Comparison of ENCODE assay signal across 9 cellular contexts in the genomic region with DNA sequence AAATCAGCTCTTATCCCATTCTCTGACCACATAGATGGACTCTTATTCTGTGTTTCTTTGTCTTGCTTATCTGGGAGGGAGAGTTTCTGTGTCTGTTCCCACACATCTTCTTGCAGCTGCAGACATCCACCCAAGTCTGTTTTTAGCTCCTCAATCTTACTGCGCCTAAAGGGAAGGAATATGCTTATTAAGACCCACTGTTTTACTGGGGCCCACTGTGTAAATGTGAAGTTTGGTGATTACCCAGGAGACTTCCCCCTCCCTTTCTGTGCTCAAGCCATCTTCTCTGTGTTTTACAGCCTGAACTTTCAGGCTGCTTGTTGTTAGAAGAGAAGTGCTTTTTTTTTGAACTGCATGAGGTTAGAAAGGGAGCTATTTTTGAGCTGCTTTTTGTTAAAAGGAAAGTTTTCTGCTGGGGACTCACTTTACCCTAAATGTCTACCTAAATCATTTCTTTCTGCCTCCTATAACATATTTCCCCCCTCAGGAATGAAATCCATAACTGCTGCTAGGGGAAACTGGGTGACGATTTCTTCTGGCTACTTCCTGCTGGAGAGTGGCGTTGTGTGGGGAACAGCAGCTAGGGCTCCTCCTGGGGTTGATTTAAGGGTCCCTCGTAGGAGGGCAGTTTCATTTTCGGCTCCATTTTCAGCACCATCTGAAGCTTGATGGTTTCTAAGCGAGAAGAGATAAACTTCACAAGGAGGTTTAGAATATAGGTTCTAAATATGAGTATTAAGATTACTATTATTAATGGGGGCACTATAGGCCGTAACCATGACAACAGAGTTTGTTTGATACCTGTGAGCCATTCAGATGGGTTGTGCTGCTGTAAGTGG. TPM values are rescaled to one million over a fixed set of nuclear protein-coding genes. Genes with fewer than 3 reads are reported as not detected.
DNase-seq lines count a peak whose midpoint lies in the region; ATAC-seq, FAIRE-seq and TF ChIP-seq lines count a peak whose summit lies in the region.
"Had no signal": no experiment of that assay in that cellular context is flagged by ENCODE, and none has a peak within 500 bp of the region (broad histone marks: within the 10 kb centered on the region; RNA-seq: fewer than 3 reads in every experiment).

No MANE protein-coding gene starts in this region.

- POLR2A ChIA-PET in activated B cell treated with CpG ODN at 0.5 μM for 24 hours (lab: Charles Lee), result interaction anchor here (0.6 to 2.1 kb wide), 6 partner anchors 9 to 399 kb away, joined by 4 to 12 read pairs (median 8); partner anchors contain the start of genes ANXA4 and SNRNP27

- peaks cover 6% of the 10 kb centered on the region for H3K36me3 Mint-ChIP-seq in activated B cell treated with CpG ODN at 0.5 μM for 24 hours (ENCODE audit: low read depth)

- H3K27ac Mint-ChIP-seq in activated B cell treated with CpG ODN at 0.5 μM for 24 hours, result peak overlapping the region; percentile 88

- peak overlapping the region; percentile 33 to 64 (median 36) for H3K27ac ChIP-seq in thyroid gland

- TF ChIP-seq CTCF in activated B cell treated with CpG ODN at 0.5 μM for 24 hours (IDR thresholded peaks at IDR 0.05), result no peak
- TF ChIP-seq CTCF in thyroid gland (IDR thresholded peaks at IDR 0.05), result no peak

- no peaks in the 10 kb centered on the region for H3K36me3 ChIP-seq in thyroid gland

- TF ChIP-seq POLR2A in thyroid gland (IDR thresholded peaks at IDR 0.05), result no peak

- FAIRE-seq in G401.6 (lab: Jason Lieb, UNC), result peak; percentile 27

- H3K4me3 Mint-ChIP-seq in activated B cell treated with CpG ODN at 0.5 μM for 24 hours, result peak overlapping the region; percentile 81

- no peaks in the 10 kb centered on the region for H3K27me3 ChIP-seq in thyroid gland

- H3K4me1 ChIP-seq in thyroid gland, result peaks cover 17 to 21% of the 10 kb centered on the region in 2 donors

- no peaks in the 10 kb centered on the region for H3K9me3 ChIP-seq in thyroid gland

- H3K9me3 Mint-ChIP-seq in activated B cell treated with CpG ODN at 0.5 μM for 24 hours, result no peaks in the 10 kb centered on the region

- CTCF ChIA-PET in activated B cell treated with CpG ODN at 0.5 μM for 24 hours (lab: Charles Lee), result interaction anchor here (1.7 to 2.7 kb wide), 3 partner anchors 26 to 65 kb away, joined by 4 to 17 read pairs (median 13); no protein-coding TSS in a partner anchor

- intact Hi-C loops in activated B cell treated with CpG ODN at 0.5 μM for 24 hours (cut with micrococcal nuclease), result loop anchor here (1.0 kb wide), 1 partner anchor 13 kb away; no protein-coding TSS in a partner anchor
- intact Hi-C loops in thyroid gland (cut with DNase I), result no loop called here
- intact Hi-C loops in left colon (cut with DNase I, micrococcal nuclease), result no loop called here

- peak; percentile 65 for ATAC-seq in HG02588 (IDR thresholded peaks at IDR 0.05; ENCODE audit: unreplicated experiment)
- peak; percentile 63 for ATAC-seq in activated B cell treated with CpG ODN at 0.5 μM for 24 hours (ENCODE audit: low read depth)
- peak; percentile 19 for ATAC-seq in left lobe of liver
- no peak for ATAC-seq in left colon
- no peak for ATAC-seq in GM21360 (IDR thresholded peaks at IDR 0.05; ENCODE audit: unreplicated experiment)
- ATAC-seq: HCT116 had no signal

- no peaks in the 10 kb centered on the region for H3K27me3 Mint-ChIP-seq in activated B cell treated with CpG ODN at 0.5 μM for 24 hours

- WGBS in thyroid gland, 2 donors, result 55% methylated on average over 7 of the region's 7 CpGs

- H3K4me3 ChIP-seq in thyroid gland (replicated peaks in 1 of 3), result no peak overlapping the region

- peaks cover 41% of the 10 kb centered on the region for H3K4me1 Mint-ChIP-seq in activated B cell treated with CpG ODN at 0.5 μM for 24 hours

- DNase-seq in activated B cell treated with CpG ODN at 0.5 μM for 24 hours (no peak), left lobe of liver (ENCODE audit: low spot score) (no peak), thyroid gland (no peak), left colon (no peak), dedifferentiated amniotic fluid mesenchymal stem cell (ENCODE audit: extremely low spot score) (no peak)

RNA-seq across cellular contexts. Expression of gene GMCL1, which starts 39.5 kb away (rescaled TPM):
- 8.0 and 13.0 TPM in 2 replicates for total RNA-seq in activated B cell treated with CpG ODN at 0.5 μM for 24 hours
- 5.4 TPM for total RNA-seq in left lobe of liver
- total RNA-seq in thyroid gland, result 10 to 100 TPM; 15.1 to 19.8 (median 17.1) TPM
- 10 to 100 TPM; 22.8 to 27.2 TPM for total RNA-seq in left colon

RNA-seq across cellular contexts. Expression of gene ANXA4, which starts 48.0 kb away (rescaled TPM):
- total RNA-seq in activated B cell treated with CpG ODN at 0.5 μM for 24 hours, result 32.0 and 35.4 TPM in 2 replicates
- total RNA-seq in left lobe of liver, result 102 TPM
- total RNA-seq in thyroid gland, result 100 to 1,000 TPM in 1 of 4 donors, 10 to 100 TPM in 3; 72.0 to 101 (median 82.5) TPM
- total RNA-seq in left colon, result 100 to 1,000 TPM; 271 to 289 TPM

Comparison
In these comparisons a context has a peak if more than half of its experiments do, and no peak if none do; other contexts are left out.
1. ATAC-seq: peak in HG02588 (single experiment), activated B cell treated with CpG ODN at 0.5 μM for 24 hours (single experiment) and left lobe of liver (single experiment); none in left colon (single experiment) and GM21360 (single experiment).